1 cellular context compared by ENCODE assay signal in the genomic region with DNA sequence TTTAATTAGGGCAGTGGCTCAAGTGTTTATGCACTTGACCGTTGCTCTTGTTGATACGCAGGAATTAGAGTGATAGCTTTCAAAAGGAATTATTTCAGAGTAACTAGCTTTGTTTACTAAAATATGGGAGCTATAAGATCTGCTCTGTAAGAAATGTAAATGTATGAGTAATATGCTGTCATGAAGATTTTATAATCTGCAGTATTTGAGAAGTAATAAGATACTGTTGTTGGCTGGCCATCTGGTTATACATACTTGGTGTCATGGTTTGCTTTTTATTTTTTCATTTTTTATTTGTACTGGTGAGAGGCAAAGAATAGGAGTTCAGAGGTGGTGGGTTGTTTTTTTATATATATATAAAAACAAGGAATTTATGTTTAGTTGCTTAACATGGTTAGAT.
A peak's percentile ranks its signal among the peaks of the same experiment; 100 is the strongest.
TF ChIP-seq lines count a peak whose summit lies in the region.

No MANE protein-coding gene starts in this region.

TF ChIP-seq in GM12878, 131 proteins besides CTCF, POLR2A, EP300 and RAD21:
- TF ChIP-seq, protein P1, sequence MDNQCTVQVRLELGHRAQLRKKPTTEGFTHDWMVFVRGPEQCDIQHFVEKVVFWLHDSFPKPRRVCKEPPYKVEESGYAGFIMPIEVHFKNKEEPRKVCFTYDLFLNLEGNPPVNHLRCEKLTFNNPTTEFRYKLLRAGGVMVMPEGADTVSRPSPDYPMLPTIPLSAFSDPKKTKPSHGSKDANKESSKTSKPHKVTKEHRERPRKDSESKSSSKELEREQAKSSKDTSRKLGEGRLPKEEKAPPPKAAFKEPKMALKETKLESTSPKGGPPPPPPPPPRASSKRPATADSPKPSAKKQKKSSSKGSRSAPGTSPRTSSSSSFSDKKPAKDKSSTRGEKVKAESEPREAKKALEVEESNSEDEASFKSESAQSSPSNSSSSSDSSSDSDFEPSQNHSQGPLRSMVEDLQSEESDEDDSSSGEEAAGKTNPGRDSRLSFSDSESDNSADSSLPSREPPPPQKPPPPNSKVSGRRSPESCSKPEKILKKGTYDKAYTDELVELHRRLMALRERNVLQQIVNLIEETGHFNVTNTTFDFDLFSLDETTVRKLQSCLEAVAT (IDR thresholded peaks at IDR 0.05), result peak; percentile 47; the same call in 1 of the 2 replicates
- TF ChIP-seq POU2F2 (IDR thresholded peaks at IDR 0.05; ENCODE audit: borderline replicate concordance, low read depth, low read length), result no peak
